12 cellular contexts compared by ENCODE assay signal in the genomic region with DNA sequence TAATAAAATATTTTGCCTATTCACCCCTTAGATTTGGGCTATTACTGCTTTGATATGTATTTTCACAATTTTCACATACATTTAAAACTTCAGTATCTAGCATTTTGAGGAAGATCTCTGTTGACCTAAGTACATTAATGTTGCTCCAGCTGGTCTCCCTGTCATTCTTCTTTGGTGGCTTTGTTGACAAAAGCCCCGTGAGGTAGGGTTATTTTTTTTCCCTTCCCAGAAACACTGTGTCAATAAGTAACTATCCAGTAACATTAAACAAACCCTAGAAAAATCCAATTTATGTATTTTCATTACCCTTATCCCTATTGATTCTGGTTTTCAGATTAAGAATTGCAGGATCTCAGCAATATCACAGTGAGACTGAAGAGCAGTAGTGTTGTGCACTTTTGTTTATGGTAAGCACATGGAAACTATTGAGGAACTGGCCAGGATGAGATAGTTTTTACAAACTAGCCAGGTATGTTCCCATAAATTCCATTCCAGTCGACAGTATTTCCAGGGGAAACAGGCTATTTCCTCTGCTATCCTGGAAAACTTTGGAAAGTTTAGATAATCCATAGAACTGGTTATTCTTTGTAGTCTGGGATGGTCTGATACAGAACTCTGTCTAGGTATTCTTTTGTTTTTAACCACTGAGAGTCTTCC.
"Had no signal": no experiment of that assay in that cellular context is flagged by ENCODE, and none has a peak within 500 bp of the region (broad histone marks: within the 10 kb centered on the region; RNA-seq: fewer than 3 reads in every experiment).

No MANE protein-coding gene starts in this region.

- H3K27ac ChIP-seq: adrenal gland, esophagus squamous epithelium, suprapubic skin, upper lobe of left lung had no signal

- H3K4me1 ChIP-seq: adrenal gland, esophagus squamous epithelium, suprapubic skin, upper lobe of left lung had no signal

- H3K9me3 ChIP-seq: adrenal gland, esophagus squamous epithelium, suprapubic skin, upper lobe of left lung had no signal

- ATAC-seq: left lobe of liver had no signal

- H3K4me3 ChIP-seq: adrenal gland, esophagus squamous epithelium, suprapubic skin, upper lobe of left lung had no signal

- DNase-seq: activated CD4-positive, alpha-beta T cell treated with anti-CD3 and anti-CD28 coated beads, Interleukin-2, amount 50 U/mL, for 1 hour; activated naive CD4-positive, alpha-beta T cell treated with anti-CD3 and anti-CD28 coated beads, Interleukin-2, amount 50 U/mL, for 16 hours; adrenal gland; central memory CD4-positive, alpha-beta T cell; esophagus squamous epithelium; foreskin fibroblast; glutamatergic neuron; stimulated activated CD4-positive, alpha-beta T cell treated with anti-CD3 and anti-CD28 coated beads, Interleukin-2, amount 100 ng/mL, for 48 hours; stimulated activated naive CD4-positive, alpha-beta T cell treated with Interleukin-2 at 50 U/mL for 16 hours; upper lobe of left lung had no signal

- H3K27me3 ChIP-seq: adrenal gland, esophagus squamous epithelium, suprapubic skin, upper lobe of left lung had no signal

- H3K36me3 ChIP-seq: adrenal gland, esophagus squamous epithelium, suprapubic skin, upper lobe of left lung had no signal
